Comparison of ENCODE assay signal across 8 cellular contexts in genomic region chr9:111965566-111966019, GRCh38.
DNase-seq lines count a peak whose midpoint lies in the region; ATAC-seq and TF ChIP-seq lines count a peak whose summit lies in the region.

No MANE protein-coding gene starts in this region.

- peaks cover 4% of the 10 kb centered on the region for H3K4me1 Mint-ChIP-seq in T-helper 1 cell treated with Interleukin-12 subunit alpha and Interleukin-12 subunit beta and Interleukin-4 antibody, amounts not matched to agents 30 μg/mL and 1 μg/mL, for 36 hours (ENCODE audit: low read depth)
- peaks cover 3% of the 10 kb centered on the region for H3K4me1 Mint-ChIP-seq in CD4-positive, alpha-beta T cell (ENCODE audit: low read depth)

- H3K27ac Mint-ChIP-seq in T-helper 1 cell treated with Interleukin-12 subunit alpha and Interleukin-12 subunit beta and Interleukin-4 antibody, amounts not matched to agents 30 μg/mL and 1 μg/mL, for 36 hours, result peak overlapping the region; percentile 6
- H3K27ac Mint-ChIP-seq in CD4-positive, alpha-beta T cell, result no peak overlapping the region

- no peaks in the 10 kb centered on the region for H3K36me3 Mint-ChIP-seq in T-helper 1 cell treated with Interleukin-12 subunit alpha and Interleukin-12 subunit beta and Interleukin-4 antibody, amounts not matched to agents 30 μg/mL and 1 μg/mL, for 36 hours (ENCODE audit: low read depth)
- H3K36me3 Mint-ChIP-seq in CD4-positive, alpha-beta T cell (ENCODE audit: low read depth), result no peaks in the 10 kb centered on the region

- intact Hi-C loops in CD4-positive, alpha-beta T cell (cut with DNase I, micrococcal nuclease), result no loop called here

- H3K27me3 Mint-ChIP-seq in T-helper 1 cell treated with Interleukin-12 subunit alpha and Interleukin-12 subunit beta and Interleukin-4 antibody, amounts not matched to agents 30 μg/mL and 1 μg/mL, for 36 hours (ENCODE audit: low read depth), result peaks cover 16% of the 10 kb centered on the region
- no peaks in the 10 kb centered on the region for H3K27me3 Mint-ChIP-seq in CD4-positive, alpha-beta T cell

- no peaks in the 10 kb centered on the region for H3K9me3 ChIP-seq in CD4-positive, alpha-beta T cell (ENCODE audit: control insufficient read depth, low read length)

- ATAC-seq in HG02943 (IDR thresholded peaks at IDR 0.05; ENCODE audit: low read depth, unreplicated experiment), result peak; percentile 55
- no peak for ATAC-seq in CD4-positive, alpha-beta T cell (ENCODE audit: poor library complexity)

- POLR2A ChIA-PET in CD4-positive, alpha-beta T cell (lab: Charles Lee), result interaction anchor here (1.2 kb wide), 1 partner anchor 12 kb away, joined by 3 read pairs; no protein-coding TSS in a partner anchor

- no peaks in the 10 kb centered on the region for H3K9me3 Mint-ChIP-seq in T-helper 1 cell treated with Interleukin-12 subunit alpha and Interleukin-12 subunit beta and Interleukin-4 antibody, amounts not matched to agents 30 μg/mL and 1 μg/mL, for 36 hours
- no peaks in the 10 kb centered on the region for H3K9me3 Mint-ChIP-seq in CD4-positive, alpha-beta T cell

- H3K27ac ChIP-seq in CD4-positive, alpha-beta T cell (ENCODE audit: low read depth, low read length), result no peak overlapping the region

- no peak for TF ChIP-seq CTCF in CD4-positive, alpha-beta T cell (IDR thresholded peaks at IDR 0.05)

- no peak for DNase-seq in T-helper 1 cell
- DNase-seq in amniotic epithelial cell (ENCODE audit: low read depth), result peak; percentile 99
- peak; percentile 100 for DNase-seq in renal cortical epithelial cell (ENCODE audit: low read depth)
- DNase-seq in CD4-positive, alpha-beta T cell, result no peak
- no peak for DNase-seq in NCI-H1694 (lab: John Stamatoyannopoulos, UW)
- no peak for DNase-seq in activated CD4-positive, alpha-beta T cell treated with anti-CD3 and anti-CD28 coated beads, Interleukin-2, amount 50 U/mL, for 4 hours

- CTCF ChIA-PET in CD4-positive, alpha-beta T cell (lab: Charles Lee), result no interaction called here

- no peak overlapping the region for H3K4me3 Mint-ChIP-seq in T-helper 1 cell treated with Interleukin-12 subunit alpha and Interleukin-12 subunit beta and Interleukin-4 antibody, amounts not matched to agents 30 μg/mL and 1 μg/mL, for 36 hours
- no peak overlapping the region for H3K4me3 Mint-ChIP-seq in CD4-positive, alpha-beta T cell

- no peaks in the 10 kb centered on the region for H3K27me3 ChIP-seq in CD4-positive, alpha-beta T cell (ENCODE audit: control insufficient read depth, insufficient read depth, low read length)

Comparison
In these comparisons a context has a peak if more than half of its experiments do, and no peak if none do; other contexts are left out.
1. DNase-seq: peak in amniotic epithelial cell (single experiment) and renal cortical epithelial cell (single experiment); none in T-helper 1 cell (0 of 5), CD4-positive, alpha-beta T cell (0 of 10), NCI-H1694 (single experiment) and activated CD4-positive, alpha-beta T cell treated with anti-CD3 and anti-CD28 coated beads, Interleukin-2, amount 50 U/mL, for 4 hours (0 of 2).